Comparison of ENCODE assay signal across 21 cellular contexts in the genomic region with DNA sequence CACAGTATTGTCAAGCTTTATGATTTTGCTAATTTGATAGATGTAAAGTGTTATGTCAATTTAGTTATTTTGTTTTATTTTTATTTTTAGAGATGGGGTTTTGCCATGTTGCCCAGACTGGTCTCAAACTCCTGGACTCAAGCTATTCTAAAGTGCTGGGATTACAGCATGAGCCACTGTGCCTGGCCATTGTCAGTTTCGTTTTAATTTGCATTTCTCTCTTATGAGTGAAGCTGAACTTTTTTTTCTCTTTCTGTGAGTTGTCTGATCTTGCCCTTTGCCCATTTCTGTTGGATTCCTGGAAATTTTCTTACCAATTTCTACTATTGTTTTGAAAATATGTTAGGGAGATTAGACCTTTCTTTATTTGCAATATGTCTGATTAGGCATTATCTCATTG. TPM values are rescaled to one million over a fixed set of nuclear protein-coding genes. Genes with fewer than 3 reads are reported as not detected.
DNase-seq lines count a peak whose midpoint lies in the region; ATAC-seq, FAIRE-seq and TF ChIP-seq lines count a peak whose summit lies in the region.
"Had no signal": no experiment of that assay in that cellular context is flagged by ENCODE, and none has a peak within 500 bp of the region (broad histone marks: within the 10 kb centered on the region; RNA-seq: fewer than 3 reads in every experiment).

No MANE protein-coding gene starts in this region.

- no peak overlapping the region for H3K27ac Mint-ChIP-seq in activated CD4-positive, alpha-beta memory T cell treated with anti-CD3 and anti-CD28 coated beads, Interleukin-2, amount 10 ng/mL, durations not matched to agents 7 days and 5 days
- H3K27ac Mint-ChIP-seq: CD14-positive monocyte; CD8-positive, alpha-beta T cell had no signal

- WGBS in adrenal gland, 4 donors, result 71 to 96% (median 87%) methylated on average over 1 of the region's 1 CpG

- H3K79me2 ChIP-seq in OCI-LY3 (ENCODE audit: low read length), result no peaks in the 10 kb centered on the region

- intact Hi-C loops in adrenal gland (cut with DNase I), result no loop called here

- no peak overlapping the region for H3K9ac ChIP-seq in OCI-LY3 (ENCODE audit: low read length)
- H3K9ac ChIP-seq: BLaER1, GM23248 had no signal

- FAIRE-seq in GM18507 (lab: Jason Lieb, UNC), result peak; percentile 79
- FAIRE-seq: GM12891, HTR-8/SVneo, K562 had no signal

- DNase-seq in GM12865 (ENCODE audit: low read depth), result peak; percentile 44
- no peak for DNase-seq in GM18507 (ENCODE audit: extremely low spot score, insufficient read length, low read depth)
- no peak for DNase-seq in NCI-H2107 treated with DMSO at 0.1 percent for 48 hours (lab: John Stamatoyannopoulos, UW; ENCODE audit: unreplicated experiment)
- DNase-seq in activated gamma-delta T cell treated with Interleukin-2 at 50 U/mL for 16 hours, result no peak
- DNase-seq in adrenal gland, result no peak
- DNase-seq in activated CD4-positive, alpha-beta memory T cell treated with anti-CD3 and anti-CD28 coated beads, Interleukin-2, amount 10 ng/mL, durations not matched to agents 7 days and 5 days, result no peak
- DNase-seq: 8988T; Calu3; CD8-positive, alpha-beta T cell; DMS79 treated with DMSO at 0.1 percent for 48 hours; GF-D8; GM23248; IMR-90 had no signal

- ATAC-seq in HG02852 (IDR thresholded peaks at IDR 0.05; ENCODE audit: unreplicated experiment), result peak; percentile 64
- ATAC-seq: CD8-positive, alpha-beta T cell; K562 had no signal

- H3K4me1 ChIP-seq in OCI-LY3 (ENCODE audit: low read length) (peaks cover 12% of the 10 kb centered on the region), adrenal gland (replicated peaks in 1 of 2) (no peaks in the 10 kb centered on the region)
- H3K4me1 ChIP-seq: BLaER1, HAP-1 had no signal

- TF ChIP-seq POLR2A in adrenal gland (IDR thresholded peaks at IDR 0.05), result no peak

- peaks cover 46% of the 10 kb centered on the region for H3K36me3 ChIP-seq in OCI-LY3 (replicated peaks; ENCODE audit: low read depth, low read length)
- H3K36me3 ChIP-seq in adrenal gland (replicated peaks in 1 of 2), result peaks cover 0 to 24% of the 10 kb centered on the region in 2 donors

- no peaks in the 10 kb centered on the region for H3K9me3 ChIP-seq in OCI-LY3 (ENCODE audit: insufficient read depth, low read length)
- H3K9me3 ChIP-seq in adrenal gland (replicated peaks in 1 of 3), result no peaks in the 10 kb centered on the region
- H3K9me3 ChIP-seq: BLaER1, HAP-1 had no signal

- CTCF ChIA-PET in activated CD4-positive, alpha-beta memory T cell treated with anti-CD3 and anti-CD28 coated beads, Interleukin-2, amount 10 ng/mL, durations not matched to agents 7 days and 5 days (lab: Charles Lee), result interaction anchor here (1.6 kb wide), 1 partner anchor 19 kb away, joined by 4 read pairs; no protein-coding TSS in a partner anchor

- H3K27ac ChIP-seq in OCI-LY3 (ENCODE audit: low read length) (no peak overlapping the region), adrenal gland (no peak overlapping the region)
- H3K27ac ChIP-seq: BLaER1, GM23248 had no signal

- H3K4me1 Mint-ChIP-seq in activated CD4-positive, alpha-beta memory T cell treated with anti-CD3 and anti-CD28 coated beads, Interleukin-2, amount 10 ng/mL, durations not matched to agents 7 days and 5 days, result peaks cover 10% of the 10 kb centered on the region
- H3K4me1 Mint-ChIP-seq: CD14-positive monocyte had no signal

- H2AFZ ChIP-seq in OCI-LY3 (ENCODE audit: low read depth, low read length), result no peak overlapping the region
- H2AFZ ChIP-seq: GM23248 had no signal

- peaks cover 36% of the 10 kb centered on the region for H3K36me3 Mint-ChIP-seq in activated CD4-positive, alpha-beta memory T cell treated with anti-CD3 and anti-CD28 coated beads, Interleukin-2, amount 10 ng/mL, durations not matched to agents 7 days and 5 days (ENCODE audit: low read depth)

- TF ChIP-seq CTCF in GM12865 (IDR thresholded peaks at IDR 0.05; ENCODE audit: insufficient read depth, low read depth, low read length, missing control alignments), result no peak
- no peak for TF ChIP-seq CTCF in OCI-LY3 (IDR thresholded peaks at IDR 0.05; ENCODE audit: low read depth, low read length)
- no peak for TF ChIP-seq CTCF in adrenal gland (IDR thresholded peaks at IDR 0.05)

- no peaks in the 10 kb centered on the region for H3K9me3 Mint-ChIP-seq in activated CD4-positive, alpha-beta memory T cell treated with anti-CD3 and anti-CD28 coated beads, Interleukin-2, amount 10 ng/mL, durations not matched to agents 7 days and 5 days
- H3K9me3 Mint-ChIP-seq: CD14-positive monocyte; CD8-positive, alpha-beta T cell had no signal

- peak overlapping the region; percentile 13; the same call in 1 of the 2 replicates for H3K4me2 ChIP-seq in OCI-LY3 (ENCODE audit: low read length)
- H3K4me2 ChIP-seq: BLaER1 had no signal

- no peak overlapping the region for H3K4me3 Mint-ChIP-seq in activated CD4-positive, alpha-beta memory T cell treated with anti-CD3 and anti-CD28 coated beads, Interleukin-2, amount 10 ng/mL, durations not matched to agents 7 days and 5 days
- H3K4me3 Mint-ChIP-seq: CD14-positive monocyte; CD8-positive, alpha-beta T cell had no signal

- POLR2A ChIA-PET in activated CD4-positive, alpha-beta memory T cell treated with anti-CD3 and anti-CD28 coated beads, Interleukin-2, amount 10 ng/mL, durations not matched to agents 7 days and 5 days (lab: Charles Lee), result interaction anchor here (1.0 kb wide), 1 partner anchor 15 kb away, joined by 3 read pairs; the partner anchor contains the start of gene NEU3

- H4K20me1 ChIP-seq in OCI-LY3 (ENCODE audit: insufficient read depth, low read length), result no peaks in the 10 kb centered on the region

- H3K4me3 ChIP-seq in GM12865 (ENCODE audit: low read depth, low read length) (no peak overlapping the region), OCI-LY3 (ENCODE audit: low read length) (no peak overlapping the region), adrenal gland (no peak overlapping the region)
- H3K4me3 ChIP-seq: BLaER1, GM23248, HAP-1, K562 had no signal

- no peaks in the 10 kb centered on the region for H3K27me3 Mint-ChIP-seq in activated CD4-positive, alpha-beta memory T cell treated with anti-CD3 and anti-CD28 coated beads, Interleukin-2, amount 10 ng/mL, durations not matched to agents 7 days and 5 days

- H3K27me3 ChIP-seq in OCI-LY3 (ENCODE audit: low read depth, low read length) (no peaks in the 10 kb centered on the region), adrenal gland (no peaks in the 10 kb centered on the region)
- H3K27me3 ChIP-seq: BLaER1 had no signal

RNA-seq across cellular contexts. Expression of gene NEU3, which starts 15.5 kb away (rescaled TPM):
- 10 to 100 TPM; 17.7 to 34.9 (median 23.6) TPM for total RNA-seq in adrenal gland
- 10 to 100 TPM in 2 of 3 donors, 1 to 10 TPM in 1; 8.3 to 18.2 (median 12.6) TPM for polyA plus RNA-seq in adrenal gland
- 10 to 100 TPM; 11.5 to 12.6 TPM for total RNA-seq in activated CD4-positive, alpha-beta memory T cell treated with anti-CD3 and anti-CD28 coated beads, Interleukin-2, amount 10 ng/mL, durations not matched to agents 7 days and 5 days

RNA-seq across cellular contexts. Expression of gene SPCS2, which starts 55.1 kb away (rescaled TPM):
- 100 to 1,000 TPM in 4 of 8 donors, 10 to 100 TPM in 4; 38.6 to 287 (median 130) TPM for total RNA-seq in adrenal gland
- polyA plus RNA-seq in adrenal gland, result 100 to 1,000 TPM in 2 of 3 donors, 10 to 100 TPM in 1; 64.5 to 259 (median 149) TPM
- total RNA-seq in activated CD4-positive, alpha-beta memory T cell treated with anti-CD3 and anti-CD28 coated beads, Interleukin-2, amount 10 ng/mL, durations not matched to agents 7 days and 5 days, result 100 to 1,000 TPM; 194 to 198 TPM

RNA-seq across cellular contexts. Expression of gene XRRA1, which starts 55.3 kb away (rescaled TPM):
- total RNA-seq in adrenal gland, result 10 to 100 TPM; 10.4 to 50.2 (median 14.0) TPM
- polyA plus RNA-seq in adrenal gland, result 1 to 10 TPM; 3.1 to 7.2 (median 6.3) TPM
- total RNA-seq in activated CD4-positive, alpha-beta memory T cell treated with anti-CD3 and anti-CD28 coated beads, Interleukin-2, amount 10 ng/mL, durations not matched to agents 7 days and 5 days, result 10 to 100 TPM; 10.3 to 10.9 TPM
